8 cellular contexts compared by ENCODE assay signal in genomic region chr13:53250272-53250875, GRCh38.
A peak's percentile ranks its signal among the peaks of the same experiment; 100 is the strongest.
DNase-seq lines count a peak whose midpoint lies in the region; ATAC-seq and TF ChIP-seq lines count a peak whose summit lies in the region.

No MANE protein-coding gene starts in this region.

- peak; percentile 91 for DNase-seq in DMS153 treated with DMSO at 0.1 percent for 48 hours (lab: John Stamatoyannopoulos, UW; ENCODE audit: unreplicated experiment)
- DNase-seq in NCI-H2196 treated with DMSO at 0.1 percent for 48 hours (lab: John Stamatoyannopoulos, UW; ENCODE audit: unreplicated experiment), result peak; percentile 6
- no peak for DNase-seq in activated B cell treated with CpG ODN at 0.5 μM for 24 hours
- no peak for DNase-seq in left ventricle myocardium inferior
- no peak for DNase-seq in gastrocnemius medialis
- no peak for DNase-seq in T-helper 2 cell treated with Interferon-gamma antibody and Interleukin-4, amounts not matched to agents 5 μg/mL and 100 μg/mL, for 36 hours (ENCODE audit: low spot score)

- H3K4me3 Mint-ChIP-seq in activated B cell treated with CpG ODN at 0.5 μM for 24 hours, result no peak overlapping the region
- H3K4me3 Mint-ChIP-seq in T-helper 2 cell treated with Interferon-gamma antibody and Interleukin-4, amounts not matched to agents 5 μg/mL and 100 μg/mL, for 36 hours, result no peak overlapping the region

- no peaks in the 10 kb centered on the region for H3K9me3 Mint-ChIP-seq in activated B cell treated with CpG ODN at 0.5 μM for 24 hours
- H3K9me3 Mint-ChIP-seq in T-helper 2 cell treated with Interferon-gamma antibody and Interleukin-4, amounts not matched to agents 5 μg/mL and 100 μg/mL, for 36 hours, result no peaks in the 10 kb centered on the region

- no peaks in the 10 kb centered on the region for H3K9me3 ChIP-seq in left ventricle myocardium inferior (replicated peaks)
- H3K9me3 ChIP-seq in gastrocnemius medialis, result no peaks in the 10 kb centered on the region

- H3K27me3 ChIP-seq in left ventricle myocardium inferior (ENCODE audit: low read depth) (peaks cover 7% of the 10 kb centered on the region), gastrocnemius medialis (no peaks in the 10 kb centered on the region)

- no peaks in the 10 kb centered on the region for H3K4me1 Mint-ChIP-seq in activated B cell treated with CpG ODN at 0.5 μM for 24 hours
- no peaks in the 10 kb centered on the region for H3K4me1 Mint-ChIP-seq in T-helper 2 cell treated with Interferon-gamma antibody and Interleukin-4, amounts not matched to agents 5 μg/mL and 100 μg/mL, for 36 hours (ENCODE audit: low read depth)

- intact Hi-C loops in activated B cell treated with CpG ODN at 0.5 μM for 24 hours (cut with micrococcal nuclease), result no loop called here
- intact Hi-C loops in left ventricle myocardium inferior (cut with micrococcal nuclease), result no loop called here
- intact Hi-C loops in gastrocnemius medialis (cut with DNase I; ENCODE audit: low total_unique reads), result no loop called here

- no peaks in the 10 kb centered on the region for H3K27me3 Mint-ChIP-seq in activated B cell treated with CpG ODN at 0.5 μM for 24 hours
- no peaks in the 10 kb centered on the region for H3K27me3 Mint-ChIP-seq in T-helper 2 cell treated with Interferon-gamma antibody and Interleukin-4, amounts not matched to agents 5 μg/mL and 100 μg/mL, for 36 hours (ENCODE audit: low read depth)

- CTCF ChIA-PET in activated B cell treated with CpG ODN at 0.5 μM for 24 hours (lab: Charles Lee), result interaction anchor here (0.6 to 1.5 kb wide), 5 partner anchors 8 to 175 kb away, joined by 3 to 7 read pairs (median 5); no protein-coding TSS in a partner anchor

- TF ChIP-seq POLR2A in gastrocnemius medialis (IDR thresholded peaks at IDR 0.05), result no peak

- H3K4me3 ChIP-seq in left ventricle myocardium inferior (no peak overlapping the region), gastrocnemius medialis (no peak overlapping the region)

- no peaks in the 10 kb centered on the region for H3K4me1 ChIP-seq in left ventricle myocardium inferior
- no peaks in the 10 kb centered on the region for H3K4me1 ChIP-seq in gastrocnemius medialis

- TF ChIP-seq CTCF in activated B cell treated with CpG ODN at 0.5 μM for 24 hours (IDR thresholded peaks at IDR 0.05), result peak; percentile 96
- TF ChIP-seq CTCF in left ventricle myocardium inferior (IDR thresholded peaks at IDR 0.05; ENCODE audit: borderline replicate concordance), result peak; percentile 81
- TF ChIP-seq CTCF in gastrocnemius medialis (IDR thresholded peaks at IDR 0.05 in 4 of 5, conservative IDR thresholded peaks at IDR 0.05 in 1 of 5), result peak in 4 of 5 experiments; percentile 33 to 65 (median 46)

- no peaks in the 10 kb centered on the region for H3K36me3 Mint-ChIP-seq in activated B cell treated with CpG ODN at 0.5 μM for 24 hours (ENCODE audit: low read depth)
- H3K36me3 Mint-ChIP-seq in T-helper 2 cell treated with Interferon-gamma antibody and Interleukin-4, amounts not matched to agents 5 μg/mL and 100 μg/mL, for 36 hours (ENCODE audit: low read depth), result no peaks in the 10 kb centered on the region

- in situ Hi-C loops in gastrocnemius medialis (cut with MboI; ENCODE audit: low sequenced_read_pairs in 4 of 4), result no loop called here

- no peak overlapping the region for H3K27ac ChIP-seq in left ventricle myocardium inferior (replicated peaks)
- no peak overlapping the region for H3K27ac ChIP-seq in gastrocnemius medialis

- H3K27ac Mint-ChIP-seq in activated B cell treated with CpG ODN at 0.5 μM for 24 hours, result no peak overlapping the region
- H3K27ac Mint-ChIP-seq in T-helper 2 cell treated with Interferon-gamma antibody and Interleukin-4, amounts not matched to agents 5 μg/mL and 100 μg/mL, for 36 hours, result no peak overlapping the region

- H3K36me3 ChIP-seq in left ventricle myocardium inferior, result no peaks in the 10 kb centered on the region
- H3K36me3 ChIP-seq in gastrocnemius medialis, result no peaks in the 10 kb centered on the region

- ATAC-seq in GM19395 (IDR thresholded peaks at IDR 0.05; ENCODE audit: unreplicated experiment) (peak; percentile 88), HG03432 (IDR thresholded peaks at IDR 0.05; ENCODE audit: unreplicated experiment) (peak; percentile 95), activated B cell treated with CpG ODN at 0.5 μM for 24 hours (ENCODE audit: low read depth) (no peak), gastrocnemius medialis (peak; percentile 46 to 47)

- POLR2A ChIA-PET in activated B cell treated with CpG ODN at 0.5 μM for 24 hours (lab: Charles Lee), result no interaction called here

Comparison
In these comparisons a context has a peak if more than half of its experiments do, and no peak if none do; other contexts are left out.
1. DNase-seq: peak in DMS153 treated with DMSO at 0.1 percent for 48 hours (single experiment) and NCI-H2196 treated with DMSO at 0.1 percent for 48 hours (single experiment); none in activated B cell treated with CpG ODN at 0.5 μM for 24 hours (single experiment), left ventricle myocardium inferior (single experiment), gastrocnemius medialis (0 of 2) and T-helper 2 cell treated with Interferon-gamma antibody and Interleukin-4, amounts not matched to agents 5 μg/mL and 100 μg/mL, for 36 hours (single experiment).
2. Peak in every context shown above with its lines, with median percentiles within 50 percentile points of each other: CTCF ChIP-seq.